Comparison of ENCODE assay signal across 1 cellular context in genomic region chr5:62791059-62791458, GRCh38.
TF ChIP-seq lines count a peak whose summit lies in the region.

No MANE protein-coding gene starts in this region.

TF ChIP-seq in GM12878, 131 proteins besides CTCF, POLR2A, EP300 and RAD21 (continued from another document):
- no peak for TF ChIP-seq ZBTB11 (CRISPR knock-in tag; IDR thresholded peaks at IDR 0.05)
- TF ChIP-seq NFIC (IDR thresholded peaks at IDR 0.05; ENCODE audit: low read depth, low read length): no peak
